Comparison of ENCODE assay signal across 31 cellular contexts in the genomic region with DNA sequence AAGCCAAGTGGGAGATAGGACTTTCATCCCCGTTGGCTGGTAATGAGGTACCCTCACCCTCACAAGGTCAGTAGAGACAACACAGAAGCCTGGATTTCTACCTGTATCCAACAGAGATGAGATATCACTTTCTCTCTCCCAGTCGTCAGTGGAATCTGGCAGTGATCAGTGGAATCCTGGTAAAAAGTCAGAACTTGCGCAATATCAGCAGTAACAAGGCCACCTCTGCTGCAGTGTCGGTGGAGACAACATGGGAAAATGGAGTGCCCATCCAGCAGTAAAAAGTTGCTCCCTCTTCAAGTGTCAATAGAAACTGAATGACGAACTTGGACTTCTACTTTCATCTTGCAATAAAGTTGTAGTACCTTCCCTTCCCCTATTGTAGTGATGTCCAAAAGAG.
"Had no signal": no experiment of that assay in that cellular context is flagged by ENCODE, and none has a peak within 500 bp of the region (broad histone marks: within the 10 kb centered on the region; RNA-seq: fewer than 3 reads in every experiment).

No MANE protein-coding gene starts in this region.

- H3K36me3 ChIP-seq: adrenal gland, brain microvascular endothelial cell, breast epithelium had no signal

- H3K4me3 ChIP-seq: adrenal gland, body of pancreas, breast epithelium had no signal

- H3K27me3 ChIP-seq: adrenal gland, body of pancreas, brain microvascular endothelial cell, breast epithelium had no signal

- DNase-seq: activated B cell treated with CpG ODN at 0.5 μM for 24 hours; activated CD4-positive, alpha-beta memory T cell treated with anti-CD3 and anti-CD28 coated beads for 36 hours; activated CD4-positive, alpha-beta T cell treated with anti-CD3 and anti-CD28 coated beads for 4 hours; activated CD4-positive, alpha-beta T cell treated with anti-CD3 and anti-CD28 coated beads, Interleukin-2, amount 10 ng/mL, durations not matched to agents 24 days and 14 days; activated CD4-positive, alpha-beta T cell treated with anti-CD3 and anti-CD28 coated beads, Interleukin-2, amount 50 U/mL, for 1 hour; activated CD4-positive, alpha-beta T cell treated with anti-CD3 and anti-CD28 coated beads, Interleukin-2, amount 50 U/mL, for 4 hours; activated CD4-positive, CD25-positive, alpha-beta regulatory T cell treated with anti-CD3 and anti-CD28 coated beads, Interleukin-2, amount 50 U/mL, for 72 hours; activated CD8-positive, alpha-beta memory T cell treated with anti-CD3 and anti-CD28 coated beads, Interleukin-2, amount 50 U/mL, for 4 hours; activated CD8-positive, alpha-beta T cell treated with anti-CD3 and anti-CD28 coated beads for 36 hours; activated effector memory CD4-positive, alpha-beta T cell treated with anti-CD3 and anti-CD28 coated beads, Interleukin-2, amount 50 U/mL, for 16 hours; activated gamma-delta T cell treated with Interleukin-2 at 50 U/mL for 16 hours; activated naive CD4-positive, alpha-beta T cell; activated naive CD4-positive, alpha-beta T cell treated with anti-CD3 and anti-CD28 coated beads for 36 hours; activated naive CD4-positive, alpha-beta T cell treated with anti-CD3 and anti-CD28 coated beads, Interleukin-2, amount 50 U/mL, for 16 hours; activated naive CD8-positive, alpha-beta T cell treated with anti-CD3 and anti-CD28 coated beads for 36 hours; activated T-cell treated with anti-CD3 and anti-CD28 coated beads for 4 hours; activated T-cell treated with anti-CD3 and anti-CD28 coated beads, Interleukin-2, amount 50 U/mL, for 1 hour; activated T-cell treated with anti-CD3 and anti-CD28 coated beads, Interleukin-2, amount 50 U/mL, for 4 hours; activated T-cell treated with anti-CD3 and anti-CD28 coated beads, Interleukin-2, amount 50 U/mL, for 72 hours; adrenal gland; amniotic stem cell; aorta; body of pancreas; brain microvascular endothelial cell; central memory CD4-positive, alpha-beta T cell; T-helper 2 cell; T-helper 9 cell had no signal

- H3K9me3 ChIP-seq: adrenal gland, body of pancreas, breast epithelium had no signal

- ATAC-seq: activated CD8-positive, alpha-beta T cell treated with anti-CD3 and anti-CD28 coated beads for 36 hours; activated naive CD4-positive, alpha-beta T cell treated with anti-CD3 and anti-CD28 coated beads, Interleukin-2, amount 50 U/mL, for 72 hours; activated T-cell treated with anti-CD3 and anti-CD28 coated beads, Interleukin-2, amount 50 U/mL, for 4 hours; activated T-cell treated with anti-CD3 and anti-CD28 coated beads, Interleukin-2, amount 50 U/mL, for 72 hours; activated T-helper 17 cell treated with anti-CD3 and anti-CD28 coated beads, Interleukin-2, amount 50 U/mL, for 72 hours; body of pancreas had no signal

- H3K4me1 ChIP-seq: adrenal gland, body of pancreas, breast epithelium had no signal

- H3K27ac ChIP-seq: adrenal gland, body of pancreas, brain microvascular endothelial cell, breast epithelium, VCaP had no signal
